ENCODE assay signal across 17 cellular contexts in genomic region chr4:120443111-120443510, GRCh38.
DNase-seq lines count a peak whose midpoint lies in the region; ATAC-seq and TF ChIP-seq lines count a peak whose summit lies in the region.
"Had no signal": no experiment of that assay in that cellular context is flagged by ENCODE, and none has a peak within 500 bp of the region (broad histone marks: within the 10 kb centered on the region; RNA-seq: fewer than 3 reads in every experiment).

No MANE protein-coding gene starts in this region.

- POLR2A ChIA-PET in AG04449 (lab: Yijun Ruan, JAX) = no interaction called here

- no peak overlapping the region for H2BK12ac ChIP-seq in neuronal stem cell (ENCODE audit: low read length)

- CTCF ChIA-PET in AG04449 (lab: Yijun Ruan, JAX) = no interaction called here

- no peak overlapping the region for H3K9ac ChIP-seq in neuronal stem cell (ENCODE audit: low read depth, low read length, poor library complexity)

- no peak overlapping the region for H3K18ac ChIP-seq in neuronal stem cell (ENCODE audit: low read length)

- peak overlapping the region; percentile 33 for H2AFZ ChIP-seq in neuronal stem cell (ENCODE audit: low read length)

- H3K4me3 ChIP-seq in AG04449 (ENCODE audit: low read depth, low read length) (no peak overlapping the region), neuronal stem cell (ENCODE audit: low read length in 2 of 2) (no peak overlapping the region)
- H3K4me3 ChIP-seq: GM12878 had no signal

- no peak for TF ChIP-seq CTCF in AG04449 (IDR thresholded peaks at IDR 0.05; ENCODE audit: insufficient read depth, low read length, missing control alignments)

- no peaks in the 10 kb centered on the region for H3K79me1 ChIP-seq in neuronal stem cell (ENCODE audit: low read depth, low read length)

- no peak overlapping the region for H3K4ac ChIP-seq in neuronal stem cell (ENCODE audit: low read length)

- no peak overlapping the region for H4K91ac ChIP-seq in neuronal stem cell (ENCODE audit: low read depth, low read length, poor library complexity)

- H3K27ac ChIP-seq in neuronal stem cell (replicated peaks; ENCODE audit: low read length) = no peak overlapping the region

- H3K9me3 ChIP-seq in neuronal stem cell (replicated peaks in 1 of 2; ENCODE audit: control insufficient read depth in 2 of 2, insufficient read depth in 1 of 2, low read depth in 1 of 2, low read length in 2 of 2) = no peaks in the 10 kb centered on the region
- H3K9me3 ChIP-seq: Caco-2 had no signal

- no peak overlapping the region for H4K8ac ChIP-seq in neuronal stem cell (ENCODE audit: low read depth, low read length)

- H3K23ac ChIP-seq in neuronal stem cell (ENCODE audit: low read depth, low read length, poor library complexity) = no peak overlapping the region

- no peak overlapping the region for H2BK15ac ChIP-seq in neuronal stem cell (ENCODE audit: low read length)

- H3K27me3 ChIP-seq in neuronal stem cell (ENCODE audit: control insufficient read depth in 3 of 3, insufficient read depth in 3 of 3, low read depth in 1 of 3, low read length in 3 of 3) = no peaks in the 10 kb centered on the region

- intact Hi-C loops in head of caudate nucleus (cut with DNase I) = no loop called here

- H3K4me2 ChIP-seq in neuronal stem cell (ENCODE audit: insufficient read depth, low read length, poor library complexity, severe bottlenecking) = no peak overlapping the region

- no peak overlapping the region for H3K14ac ChIP-seq in neuronal stem cell (ENCODE audit: low read length)

- no peak overlapping the region for H2BK120ac ChIP-seq in neuronal stem cell (ENCODE audit: low read depth, low read length)

- no peak overlapping the region for H2BK5ac ChIP-seq in neuronal stem cell (ENCODE audit: low read length)

- no peak overlapping the region for H2AK5ac ChIP-seq in neuronal stem cell (ENCODE audit: low read depth, low read length)

- DNase-seq in AG04449 (ENCODE audit: low read depth, low spot score) = peak; percentile 47
- DNase-seq in LHCN-M2 (ENCODE audit: low read depth) = peak; percentile 40
- peak; percentile 59 for DNase-seq in dedifferentiated amniotic fluid mesenchymal stem cell (ENCODE audit: extremely low spot score)
- no peak for DNase-seq in neuronal stem cell (ENCODE audit: low spot score)
- DNase-seq in head of caudate nucleus = no peak
- no peak for DNase-seq in NCI-H2081 treated with DMSO at 0.1 percent for 48 hours (lab: John Stamatoyannopoulos, UW)
- DNase-seq: AML-193, Caco-2, KG1, NCI-H1092 treated with DMSO at 0.1 percent for 48 hours, NCI-H1694, NCI-H69, SHP77 had no signal

- no peak for ATAC-seq in GM19324 (IDR thresholded peaks at IDR 0.05; ENCODE audit: low FRiP score, unreplicated experiment)
- ATAC-seq in GM18873 (IDR thresholded peaks at IDR 0.05; ENCODE audit: low FRiP score, unreplicated experiment) = no peak
- ATAC-seq: GM12878, Panc1 had no signal

- no peaks in the 10 kb centered on the region for H3K4me1 ChIP-seq in neuronal stem cell (ENCODE audit: control insufficient read depth in 2 of 2, insufficient read depth in 1 of 2, low read depth in 1 of 2, low read length in 2 of 2)
- H3K4me1 ChIP-seq: Caco-2 had no signal

- no peaks in the 10 kb centered on the region for H3K36me3 ChIP-seq in neuronal stem cell (replicated peaks in 1 of 2; ENCODE audit: control insufficient read depth in 2 of 2, insufficient read depth in 2 of 2, low read length in 2 of 2)

- WGBS in neuronal stem cell (ENCODE audit: extremely low coverage in 2 of 2, insufficient read length in 2 of 2, insufficient replicate concordance in 1 of 2), 2 donors = no CpG with 5 or more reads among the region's 1 CpG

Comparison
In these comparisons a context has a peak if more than half of its experiments do, and no peak if none do; other contexts are left out.
1. DNase-seq: peak in AG04449 (single experiment), LHCN-M2 (single experiment) and dedifferentiated amniotic fluid mesenchymal stem cell (single experiment); none in neuronal stem cell (single experiment), head of caudate nucleus (0 of 42) and NCI-H2081 treated with DMSO at 0.1 percent for 48 hours (single experiment).